ENCODE assay signal across 10 cellular contexts in genomic region chr7:137987011-137987334, GRCh38. TPM values are rescaled to one million over a fixed set of nuclear protein-coding genes. Genes with fewer than 3 reads are reported as not detected.
DNase-seq lines count a peak whose midpoint lies in the region; ATAC-seq, FAIRE-seq and TF ChIP-seq lines count a peak whose summit lies in the region.
"Had no signal": no experiment of that assay in that cellular context is flagged by ENCODE, and none has a peak within 500 bp of the region (broad histone marks: within the 10 kb centered on the region; RNA-seq: fewer than 3 reads in every experiment).

No MANE protein-coding gene starts in this region.

- H3K36me3 ChIP-seq in left ventricle myocardium inferior: no peaks in the 10 kb centered on the region
- H3K36me3 ChIP-seq in trophoblast cell (ENCODE audit: control insufficient read depth in 1 of 2, insufficient read depth in 2 of 2, low read length in 2 of 2): peaks cover 0 to 6% of the 10 kb centered on the region in 2 experiments
- no peaks in the 10 kb centered on the region for H3K36me3 ChIP-seq in uterus

- H2BK5ac ChIP-seq in trophoblast cell (ENCODE audit: low read depth, low read length, poor library complexity): no peak overlapping the region

- H3K9me3 ChIP-seq in left ventricle myocardium inferior (replicated peaks) (no peaks in the 10 kb centered on the region), trophoblast cell (ENCODE audit: insufficient read depth, low read depth, low read length) (no peaks in the 10 kb centered on the region), uterus (no peaks in the 10 kb centered on the region)

- H3K79me1 ChIP-seq in trophoblast cell (ENCODE audit: low read length): peaks cover 10% of the 10 kb centered on the region

- H3K4me2 ChIP-seq in trophoblast cell (ENCODE audit: low read length): no peak overlapping the region

- H3K9ac ChIP-seq in trophoblast cell (ENCODE audit: low read length): no peak overlapping the region

- H4K91ac ChIP-seq in trophoblast cell (ENCODE audit: low read depth, low read length): no peak overlapping the region

- H3K27ac ChIP-seq in left ventricle myocardium inferior (replicated peaks) (peak overlapping the region; percentile 86), trophoblast cell (ENCODE audit: low read depth, low read length) (no peak overlapping the region), uterus (peak overlapping the region; percentile 94 to 95)

- peaks cover 27% of the 10 kb centered on the region for H3K79me2 ChIP-seq in trophoblast cell (ENCODE audit: control insufficient read depth, insufficient read depth, low read length, poor library complexity)

- no peak for TF ChIP-seq POLR2A in uterus (IDR thresholded peaks at IDR 0.05)
- no peak for TF ChIP-seq POLR2A in GM12891 (IDR thresholded peaks at IDR 0.05; ENCODE audit: low read depth, low read length)

- no peak overlapping the region for H2BK120ac ChIP-seq in trophoblast cell (ENCODE audit: insufficient read depth, low read length, poor library complexity)

- TF ChIP-seq CTCF in left ventricle myocardium inferior (IDR thresholded peaks at IDR 0.05; ENCODE audit: borderline replicate concordance): no peak
- TF ChIP-seq CTCF in fibroblast of the aortic adventitia (IDR thresholded peaks at IDR 0.05; ENCODE audit: insufficient read depth, low read length): no peak
- TF ChIP-seq CTCF in uterus (IDR thresholded peaks at IDR 0.05): no peak

- no peak overlapping the region for H3K23ac ChIP-seq in trophoblast cell (ENCODE audit: low read length)

- FAIRE-seq in GM12891 (lab: Jason Lieb, UNC): no peak

- no peak overlapping the region for H2AK5ac ChIP-seq in trophoblast cell (ENCODE audit: low read length)

- H3K4ac ChIP-seq in trophoblast cell (ENCODE audit: low read depth, low read length): peak overlapping the region; percentile 5

- H3K4me3 ChIP-seq in left ventricle myocardium inferior: no peak overlapping the region
- peak overlapping the region; percentile 10 for H3K4me3 ChIP-seq in fibroblast of the aortic adventitia (ENCODE audit: low read depth, low read length)
- no peak overlapping the region for H3K4me3 ChIP-seq in trophoblast cell (ENCODE audit: low read depth, low read length)
- H3K4me3 ChIP-seq in uterus: no peak overlapping the region

- H3K27me3 ChIP-seq in left ventricle myocardium inferior (ENCODE audit: low read depth) (no peaks in the 10 kb centered on the region), trophoblast cell (ENCODE audit: insufficient read depth, low read length) (no peaks in the 10 kb centered on the region), uterus (no peaks in the 10 kb centered on the region)

- DNase-seq in left ventricle myocardium inferior (no peak), Right ventricle myocardium superior (no peak), fibroblast of the aortic adventitia (ENCODE audit: low read depth) (no peak), trophoblast cell (no peak), uterus (no peak), GM12891 (ENCODE audit: insufficient read length, low spot score) (no peak), OCI-M1 (lab: John Stamatoyannopoulos, UW) (no peak)
- DNase-seq: anterior cingulate cortex, retina had no signal

- peaks cover 96% of the 10 kb centered on the region for H3K4me1 ChIP-seq in left ventricle myocardium inferior
- H3K4me1 ChIP-seq in trophoblast cell (ENCODE audit: control insufficient read depth in 1 of 2, insufficient read depth in 2 of 2, low read length in 2 of 2): peaks cover 27 to 53% of the 10 kb centered on the region in 2 experiments
- peaks cover 25 to 38% of the 10 kb centered on the region in 2 donors for H3K4me1 ChIP-seq in uterus

- no peak overlapping the region for H2BK12ac ChIP-seq in trophoblast cell (ENCODE audit: low read length)

- no peak overlapping the region for H2AFZ ChIP-seq in trophoblast cell (ENCODE audit: insufficient read depth, low read length, poor library complexity)

- H3K14ac ChIP-seq in trophoblast cell (ENCODE audit: low read length): no peak overlapping the region

- intact Hi-C loops in left ventricle myocardium inferior (cut with micrococcal nuclease) (no loop called here), Right ventricle myocardium superior (cut with DNase I) (no loop called here), uterus (cut with DNase I; ENCODE audit: low total_unique reads) (no loop called here)

- ATAC-seq in Right ventricle myocardium superior (ENCODE audit: poor library complexity) (no peak), GM18868 (IDR thresholded peaks at IDR 0.05; ENCODE audit: unreplicated experiment) (no peak)

- no peak overlapping the region for H4K8ac ChIP-seq in trophoblast cell (ENCODE audit: low read depth, low read length)

- no peak overlapping the region for H3K18ac ChIP-seq in trophoblast cell (ENCODE audit: low read length)

- no peak overlapping the region for H4K12ac ChIP-seq in trophoblast cell (ENCODE audit: low read depth, low read length)

- WGBS in trophoblast cell (ENCODE audit: extremely low coverage, insufficient coverage, insufficient read length): no CpG with 5 or more reads among the region's 3 CpGs

TF ChIP-seq in GM12891, 5 proteins besides CTCF, POLR2A, EP300 and RAD21:
- no peak for TF ChIP-seq POLR2AphosphoS5 (IDR thresholded peaks at IDR 0.05; ENCODE audit: low read depth, low read length)
- TF ChIP-seq TAF1 (IDR thresholded peaks at IDR 0.05; ENCODE audit: low read depth, low read length): no peak
- TF ChIP-seq SPI1 (IDR thresholded peaks at IDR 0.05; ENCODE audit: low read depth, low read length): no peak
- TF ChIP-seq PAX5 (IDR thresholded peaks at IDR 0.05; ENCODE audit: insufficient read depth, low read length, severe bottlenecking): no peak
- no peak for TF ChIP-seq POU2F2 (IDR thresholded peaks at IDR 0.05; ENCODE audit: low read depth, low read length)

RNA-seq across cellular contexts. Expression of gene CREB3L2, which starts 14.9 kb away (rescaled TPM):
- total RNA-seq in left ventricle myocardium inferior: 28.9 TPM
- total RNA-seq in Right ventricle myocardium superior: 18.1 TPM
- total RNA-seq in fibroblast of the aortic adventitia (ENCODE audit: low replicate concordance): 16.1 and 36.8 TPM in 2 replicates
- polyA plus RNA-seq in trophoblast cell (2013): 134 and 136 TPM in 2 replicates
- 100 to 1,000 TPM in 1 of 4 donors, 10 to 100 TPM in 3; 24.7 to 185 (median 41.1) TPM for total RNA-seq in uterus
- polyA plus RNA-seq in GM12891 (2012; ENCODE audit: low read depth, missing spikeins): 10.9 TPM
